In the genomic region with DNA sequence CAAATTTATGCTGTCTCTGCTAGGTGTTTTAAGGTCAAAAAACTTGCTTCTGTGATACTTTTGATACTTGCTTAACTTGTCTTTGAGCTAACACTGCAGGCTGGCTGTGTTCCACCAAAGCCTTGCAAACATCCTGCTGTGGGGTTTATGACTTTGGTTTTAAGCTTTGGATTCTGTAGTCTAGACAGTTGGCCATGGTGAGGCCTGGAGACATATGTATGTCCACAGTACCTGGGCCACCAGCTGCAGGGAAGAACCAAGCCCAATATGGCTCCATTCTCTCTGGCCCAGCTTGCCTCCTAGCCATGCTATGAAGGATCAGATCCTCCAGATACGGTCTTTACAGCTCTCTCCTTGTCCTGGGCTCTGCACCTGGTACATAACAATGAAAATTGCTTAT, we compare ENCODE assay signal across 30 cellular contexts.
DNase-seq lines count a peak whose midpoint lies in the region; ATAC-seq and TF ChIP-seq lines count a peak whose summit lies in the region.
"Had no signal": no experiment of that assay in that cellular context is flagged by ENCODE, and none has a peak within 500 bp of the region (broad histone marks: within the 10 kb centered on the region; RNA-seq: fewer than 3 reads in every experiment).

No MANE protein-coding gene starts in this region.

- ATAC-seq in left lobe of liver (peak; percentile 66), HG03469 (IDR thresholded peaks at IDR 0.05; ENCODE audit: unreplicated experiment) (no peak), HG02678 (IDR thresholded peaks at IDR 0.05; ENCODE audit: unreplicated experiment) (no peak)
- ATAC-seq: sciatic nerve had no signal

- peak overlapping the region; percentile 79 for H3K27ac ChIP-seq in C4-2B
- H3K27ac ChIP-seq: BLaER1, brain microvascular endothelial cell, epithelial cell of prostate, GM23248, parathyroid adenoma had no signal

- in situ Hi-C loops in ACHN (cut with HindIII; ENCODE audit: low pct_ligation_motif_present, low pct_unique_long_range_greater_than_20kb, low sequenced_read_pairs), result no loop called here

- no peak for TF ChIP-seq CTCF in C4-2B (conservative IDR thresholded peaks at IDR 0.05)
- no peak for TF ChIP-seq CTCF in foreskin fibroblast (IDR thresholded peaks at IDR 0.05; ENCODE audit: low read depth, low read length)

- DNase-seq in NCI-H69 (lab: John Stamatoyannopoulos, UW) (peak; percentile 10), left lobe of liver (ENCODE audit: low spot score) (peak; percentile 82), renal cortical epithelial cell (ENCODE audit: low read depth) (peak; percentile 8), ACHN (no peak), foreskin fibroblast (no peak)
- DNase-seq: activated CD4-positive, alpha-beta T cell treated with anti-CD3 and anti-CD28 coated beads for 4 hours; activated T-cell treated with anti-CD3 and anti-CD28 coated beads, Interleukin-2, amount 50 U/mL, for 24 hours; brain microvascular endothelial cell; COR-L47; DND-41; effector CD4-positive, alpha-beta T cell; glutamatergic neuron; GM23248; NCI-H1092 treated with DMSO at 0.1 percent for 48 hours; NCI-H187; NCI-H2171 treated with DMSO at 0.1 percent for 48 hours; NCI-H510A treated with DMSO at 0.1 percent for 48 hours; nephron progenitor cell; NK-92 treated with Interleukin-12 subunit alpha and Interleukin-12 subunit beta, amount 100 ng/mL, for 24 hours; Right ventricle myocardium superior; stimulated activated CD4-positive, alpha-beta T cell treated with anti-CD3 and anti-CD28 coated beads, Interleukin-15, amount 100 ng/mL, for 24 hours; stimulated activated naive CD4-positive, alpha-beta T cell had no signal

- no peak overlapping the region for H3K4me3 ChIP-seq in foreskin fibroblast (ENCODE audit: low read depth in 1 of 2, low read length in 2 of 2)
- H3K4me3 ChIP-seq: BLaER1, GM23248, lung had no signal

Comparison
In these comparisons a context has a peak if more than half of its experiments do, and no peak if none do; other contexts are left out.
1. DNase-seq: peak in NCI-H69 (single experiment), left lobe of liver (single experiment) and renal cortical epithelial cell (single experiment); none in ACHN (single experiment) and foreskin fibroblast (0 of 2).